In the genomic region with DNA sequence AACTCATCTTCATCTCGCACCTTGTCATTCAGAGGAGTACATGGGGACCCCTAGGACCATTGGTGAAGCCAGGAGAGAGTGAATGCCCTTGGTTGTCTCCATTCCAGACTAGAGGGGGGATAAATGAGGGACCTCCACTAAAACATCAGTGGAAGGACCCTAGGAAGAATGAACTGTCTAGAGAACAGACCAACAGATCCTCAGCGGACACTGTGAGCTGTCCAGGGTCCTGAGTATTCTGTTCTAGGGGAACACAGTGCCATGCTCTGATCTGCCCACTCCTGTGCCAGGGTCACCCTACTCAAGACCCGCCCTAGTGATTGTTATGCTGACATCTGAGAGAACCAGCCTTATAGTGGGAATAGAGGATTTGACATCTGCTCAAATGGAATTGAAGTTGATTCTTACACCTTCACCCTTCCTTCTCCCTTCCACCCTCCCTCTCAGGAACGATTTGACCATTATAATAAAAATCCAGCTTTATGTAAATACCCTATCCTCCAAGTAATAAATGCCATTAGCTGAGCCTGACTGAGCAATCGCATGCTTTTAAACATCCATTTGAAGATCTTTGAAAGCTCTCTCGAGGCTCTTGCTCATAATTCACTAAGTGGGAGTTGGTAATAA, we compare ENCODE assay signal across 1 cellular context.
TF ChIP-seq lines count a peak whose summit lies in the region.

No MANE protein-coding gene starts in this region.

TF ChIP-seq in endothelial cell of umbilical vein, 7 proteins besides CTCF, POLR2A, EP300 and RAD21 (continued from another document):
- TF ChIP-seq, protein P1, sequence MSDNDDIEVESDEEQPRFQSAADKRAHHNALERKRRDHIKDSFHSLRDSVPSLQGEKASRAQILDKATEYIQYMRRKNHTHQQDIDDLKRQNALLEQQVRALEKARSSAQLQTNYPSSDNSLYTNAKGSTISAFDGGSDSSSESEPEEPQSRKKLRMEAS (IDR thresholded peaks at IDR 0.05; ENCODE audit: insufficient read depth, insufficient read length) = no peak
- TF ChIP-seq FOS (IDR thresholded peaks at IDR 0.05; ENCODE audit: borderline replicate concordance, insufficient read depth, low read length) (no peak), EZH2 (IDR thresholded peaks at IDR 0.05; ENCODE audit: borderline replicate concordance, low read depth, low read length, severe bottlenecking) (no peak), MYC (IDR thresholded peaks at IDR 0.05; ENCODE audit: low read depth, low read length) (no peak)
